ENCODE assay signal across 8 cellular contexts in genomic region chr11:103601230-103601846, GRCh38.
A peak's percentile ranks its signal among the peaks of the same experiment; 100 is the strongest.
DNase-seq lines count a peak whose midpoint lies in the region; ATAC-seq and TF ChIP-seq lines count a peak whose summit lies in the region.

No MANE protein-coding gene starts in this region.

- ATAC-seq in Panc1 (peak; percentile 92), left colon (peak; percentile 46)

- TF ChIP-seq POLR2A in testis (IDR thresholded peaks at IDR 0.05): no peak

- no peak overlapping the region for H3K27ac ChIP-seq in Panc1 (ENCODE audit: low read length)
- no peak overlapping the region for H3K27ac ChIP-seq in testis

- H3K4me1 ChIP-seq in Panc1 (ENCODE audit: control insufficient read depth, insufficient read depth, low read length) (no peaks in the 10 kb centered on the region), testis (no peaks in the 10 kb centered on the region)

- DNase-seq in AG04449 (ENCODE audit: low read depth, low spot score): peak; percentile 41
- DNase-seq in HEK293T (ENCODE audit: extremely low spot score): peak; percentile 68
- no peak for DNase-seq in LNCaP clone FGC (ENCODE audit: low read depth)
- peak; percentile 24 for DNase-seq in Panc1 (ENCODE audit: low read depth, low spot score)
- peak; percentile 80 to 83 for DNase-seq in cardiac fibroblast (ENCODE audit: low read depth in 2 of 2)
- no peak for DNase-seq in left colon
- peak; percentile 55 for DNase-seq in testis

- no peaks in the 10 kb centered on the region for H3K36me3 ChIP-seq in Panc1 (ENCODE audit: control insufficient read depth, insufficient read depth, low read length)
- no peaks in the 10 kb centered on the region for H3K36me3 ChIP-seq in testis (ENCODE audit: low read depth, missing control alignments)

- H3K4me3 ChIP-seq in AG04449 (ENCODE audit: low read depth, low read length) (no peak overlapping the region), GM12875 (ENCODE audit: low read depth, low read length) (no peak overlapping the region), LNCaP clone FGC (ENCODE audit: low read depth, low read length) (no peak overlapping the region), Panc1 (ENCODE audit: low read depth in 2 of 2, low read length in 2 of 2) (no peak overlapping the region), cardiac fibroblast (replicated peaks in 1 of 2; ENCODE audit: low read depth in 2 of 2, low read length in 2 of 2) (no peak overlapping the region), testis (no peak overlapping the region)

- TF ChIP-seq CTCF in AG04449 (IDR thresholded peaks at IDR 0.05; ENCODE audit: insufficient read depth, low read length, missing control alignments): peak; percentile 88
- TF ChIP-seq CTCF in GM12875 (IDR thresholded peaks at IDR 0.05; ENCODE audit: borderline replicate concordance, insufficient read depth, low read depth, low read length): peak; percentile 68; the same call in 1 of the 2 replicates
- peak; percentile 88 for TF ChIP-seq CTCF in LNCaP clone FGC (IDR thresholded peaks at IDR 0.05; ENCODE audit: control insufficient read depth, extremely low read depth, insufficient read depth)
- peak; percentile 92 for TF ChIP-seq CTCF in Panc1 (IDR thresholded peaks at IDR 0.05)
- TF ChIP-seq CTCF in cardiac fibroblast (IDR thresholded peaks at IDR 0.05; ENCODE audit: low read depth, low read length): peak; percentile 89
- peak; percentile 55 to 89 (median 58) for TF ChIP-seq CTCF in testis (IDR thresholded peaks at IDR 0.05)

- POLR2A ChIA-PET in AG04449 (lab: Yijun Ruan, JAX): no interaction called here
- POLR2A ChIA-PET in HEK293T (lab: Yijun Ruan, JAX): no interaction called here
- POLR2A ChIA-PET in Panc1 (lab: Charles Lee): no interaction called here

- in situ Hi-C loops in Panc1 (cut with HindIII; ENCODE audit: low pct_unique_long_range_greater_than_20kb, low sequenced_read_pairs): no loop called here

- peaks cover 3% of the 10 kb centered on the region for H3K27me3 ChIP-seq in Panc1 (ENCODE audit: control insufficient read depth, insufficient read depth, low read length)
- no peaks in the 10 kb centered on the region for H3K27me3 ChIP-seq in testis

- BruUV-seq in Panc1 (replicated peaks; lab: Mats Ljungman, UMichigan): no TSS peak

- intact Hi-C loops in Panc1 (cut with micrococcal nuclease; ENCODE audit: unreplicated experiment): loop anchor here (1.0 to 5.0 kb wide), 3 partner anchors 275 to 399 kb away; no protein-coding TSS in a partner anchor
- intact Hi-C loops in left colon (cut with DNase I, micrococcal nuclease): no loop called here
- intact Hi-C loops in testis (cut with DNase I; ENCODE audit: low total_unique reads): no loop called here

- 76 to 77% methylated on average over 3 of the region's 3 CpGs for WGBS in testis, 2 donors

- H3K9me3 ChIP-seq in Panc1 (ENCODE audit: control insufficient read depth, insufficient read depth, low read depth, low read length) (no peaks in the 10 kb centered on the region), testis (no peaks in the 10 kb centered on the region)

- CTCF ChIA-PET in AG04449 (lab: Yijun Ruan, JAX) (interaction anchor here (0.7 to 8.2 kb wide), 31 partner anchors 10 to 550 kb away, joined by 3 to 91 read pairs (median 5); no protein-coding TSS in a partner anchor), HEK293T (lab: Yijun Ruan, JAX) (interaction anchor here (0.5 to 1.1 kb wide), 4 partner anchors 21 to 276 kb away, joined by 3 read pairs; no protein-coding TSS in a partner anchor), Panc1 (lab: Charles Lee) (interaction anchor here (0.9 to 1.5 kb wide), 2 partner anchors 344 to 399 kb away, joined by 3 to 4 read pairs; no protein-coding TSS in a partner anchor)

TF ChIP-seq in HEK293T, 16 proteins besides CTCF, POLR2A, EP300 and RAD21:
- TF ChIP-seq FOXK2 (IDR thresholded peaks at IDR 0.05): no peak
- TF ChIP-seq TARDBP (IDR thresholded peaks at IDR 0.05): no peak
- TF ChIP-seq L3MBTL2 (conservative IDR thresholded peaks at IDR 0.05): no peak
- TF ChIP-seq PKNOX1 (IDR thresholded peaks at IDR 0.05): no peak
- TF ChIP-seq FOXA1 (IDR thresholded peaks at IDR 0.05): no peak
- TF ChIP-seq BHLHE40 (IDR thresholded peaks at IDR 0.05; ENCODE audit: borderline replicate concordance): no peak
- no peak for TF ChIP-seq SUZ12 (IDR thresholded peaks at IDR 0.05)
- TF ChIP-seq NFRKB (IDR thresholded peaks at IDR 0.05): no peak
- TF ChIP-seq HDGF (IDR thresholded peaks at IDR 0.05; ENCODE audit: borderline replicate concordance): no peak
- TF ChIP-seq LEF1 (IDR thresholded peaks at IDR 0.05; ENCODE audit: borderline replicate concordance): no peak
- no peak for TF ChIP-seq SP1 (IDR thresholded peaks at IDR 0.05)
- no peak for TF ChIP-seq CTBP1 (IDR thresholded peaks at IDR 0.05; ENCODE audit: borderline replicate concordance)
- TF ChIP-seq FOXM1 (IDR thresholded peaks at IDR 0.05; ENCODE audit: borderline replicate concordance): no peak
- no peak for TF ChIP-seq ARNT (IDR thresholded peaks at IDR 0.05)
- TF ChIP-seq ELF4 (IDR thresholded peaks at IDR 0.05): no peak
- no peak for TF ChIP-seq ZNF384 (IDR thresholded peaks at IDR 0.05)

Comparison
In these comparisons a context has a peak if more than half of its experiments do, and no peak if none do; other contexts are left out.
1. DNase-seq: peak in AG04449 (single experiment), HEK293T (single experiment), Panc1 (single experiment), cardiac fibroblast (2 of 2) and testis (single experiment); none in LNCaP clone FGC (single experiment) and left colon (0 of 2).
2. Peak in every context shown above with its lines, with median percentiles within 50 percentile points of each other: CTCF ChIP-seq.